ENCODE assay signal across 8 cellular contexts in the genomic region with DNA sequence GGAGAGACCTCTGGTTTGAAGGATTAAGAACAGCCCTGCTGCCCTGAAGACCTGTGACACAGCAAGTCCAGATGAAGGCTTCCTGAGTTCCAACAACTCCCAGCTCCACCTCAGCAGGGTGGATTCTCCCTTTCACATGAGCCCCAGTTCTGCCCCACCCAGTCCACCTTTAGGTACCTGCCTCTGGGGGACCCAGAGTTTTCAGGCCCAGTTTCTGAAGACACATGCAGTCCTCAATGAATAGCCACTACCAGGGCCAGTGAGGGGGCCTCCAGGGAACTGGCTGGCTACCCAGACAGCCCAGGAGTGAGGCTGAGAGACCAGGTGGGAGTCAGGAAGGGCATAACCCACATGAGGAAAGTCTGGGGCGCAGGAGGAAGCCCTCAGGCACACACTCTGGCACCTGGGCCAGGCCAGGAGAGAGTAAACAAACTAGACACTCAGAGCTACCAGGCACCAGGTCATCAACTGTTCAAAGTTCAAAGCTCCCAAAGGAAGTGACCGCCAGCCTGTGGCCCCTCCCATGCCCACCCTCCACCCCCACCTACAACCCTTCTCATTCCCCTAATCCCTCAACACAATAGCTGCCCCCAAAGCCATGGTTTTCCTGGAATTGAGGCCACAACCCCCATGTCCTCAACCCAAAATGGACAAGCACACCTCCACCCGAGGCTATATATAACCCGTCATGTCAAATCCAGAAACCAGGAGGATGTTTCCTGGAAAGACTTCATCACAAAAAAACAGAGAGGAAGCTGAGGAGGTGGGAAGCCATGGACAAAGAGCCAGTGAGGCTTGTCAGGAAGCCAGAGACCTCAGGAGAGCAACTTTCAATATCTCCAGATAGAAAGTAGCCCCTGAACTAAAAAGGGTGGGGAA. TPM values are rescaled to one million over a fixed set of nuclear protein-coding genes. Genes with fewer than 3 reads are reported as not detected.
DNase-seq lines count a peak whose midpoint lies in the region; ATAC-seq, FAIRE-seq and TF ChIP-seq lines count a peak whose summit lies in the region.

No MANE protein-coding gene starts in this region.

- H3K36me3 Mint-ChIP-seq in activated CD4-positive, alpha-beta T cell treated with anti-CD3 and anti-CD28 coated beads for 36 hours (ENCODE audit: low read depth) = no peaks in the 10 kb centered on the region

- no peak overlapping the region for H2AFZ ChIP-seq in HepG2 (ENCODE audit: low read length)

- in situ Hi-C loops in HepG2 (cut with HindIII; ENCODE audit: extremely low pct_ligation_motif_present, low pct_unique_long_range_greater_than_20kb) = no loop called here

- TF ChIP-seq RAD21 in HepG2 (CRISPR knock-in tag; IDR thresholded peaks at IDR 0.05) = no peak

- H4K20me1 ChIP-seq in HepG2 (ENCODE audit: insufficient read depth, low read length) = no peaks in the 10 kb centered on the region

- TF ChIP-seq CTCF in ascending aorta (IDR thresholded peaks at IDR 0.05) (no peak), HepG2 (CRISPR knock-in tag; IDR thresholded peaks at IDR 0.05) (no peak), testis (IDR thresholded peaks at IDR 0.05) (no peak)

- FAIRE-seq in HepG2 (lab: Jason Lieb, UNC) = peak; percentile 72

- H3K9ac ChIP-seq in HepG2 (ENCODE audit: insufficient read depth, low read depth, low read length) = peak overlapping the region; percentile 93

- POLR2A ChIA-PET in activated CD4-positive, alpha-beta T cell treated with anti-CD3 and anti-CD28 coated beads for 36 hours (lab: Charles Lee) = no interaction called here
- POLR2A ChIA-PET in HepG2 (lab: Yijun Ruan, JAX) = interaction anchor here (1.0 to 6.6 kb wide), 18 partner anchors 8 to 459 kb away, joined by 3 to 618 read pairs (median 6); a partner anchor contains a TSS

- peak overlapping the region; percentile 98 for H3K4me2 ChIP-seq in HepG2 (ENCODE audit: low read depth, low read length)

- no peaks in the 10 kb centered on the region for H3K9me3 ChIP-seq in ascending aorta
- H3K9me3 ChIP-seq in HepG2 (ENCODE audit: low read length) = no peaks in the 10 kb centered on the region
- H3K9me3 ChIP-seq in testis = no peaks in the 10 kb centered on the region

- H3K4me1 ChIP-seq in ascending aorta (peaks cover 12 to 30% of the 10 kb centered on the region in 2 donors), HepG2 (ENCODE audit: insufficient read depth, low read length) (peaks cover 37% of the 10 kb centered on the region), testis (peaks cover 40% of the 10 kb centered on the region)

- peak overlapping the region; percentile 23 for H3K4me3 Mint-ChIP-seq in activated CD4-positive, alpha-beta T cell treated with anti-CD3 and anti-CD28 coated beads for 36 hours

- H3K27me3 Mint-ChIP-seq in activated CD4-positive, alpha-beta T cell treated with anti-CD3 and anti-CD28 coated beads for 36 hours = no peaks in the 10 kb centered on the region

- no TSS peak for BruUV-seq in HepG2 (replicated peaks; lab: Mats Ljungman, UMichigan)

- no peaks in the 10 kb centered on the region for H3K9me3 Mint-ChIP-seq in activated CD4-positive, alpha-beta T cell treated with anti-CD3 and anti-CD28 coated beads for 36 hours (ENCODE audit: low read depth)

- H3K4me3 ChIP-seq in ascending aorta (peak overlapping the region in 1 of 2 donors; percentile 82), HepG2 (replicated peaks in 1 of 3; ENCODE audit: insufficient read depth in 1 of 3, low read depth in 2 of 3, low read length in 3 of 3) (peak overlapping the region; percentile 68 to 88 (median 86)), testis (no peak overlapping the region)

- no peaks in the 10 kb centered on the region for H3K27me3 ChIP-seq in ascending aorta
- H3K27me3 ChIP-seq in HepG2 (ENCODE audit: control insufficient read depth in 1 of 2, insufficient read depth in 2 of 2, low read length in 2 of 2) = no peaks in the 10 kb centered on the region; a peak in 1 of 5 replicates
- H3K27me3 ChIP-seq in testis = no peaks in the 10 kb centered on the region

- DNase-seq in activated CD4-positive, alpha-beta T cell treated with anti-CD3 and anti-CD28 coated beads for 36 hours = no peak
- no peak for DNase-seq in activated CD4-positive, alpha-beta T cell treated with anti-CD3 and anti-CD28 coated beads for 48 hours
- DNase-seq in ascending aorta (ENCODE audit: low spot score in 2 of 2) (peak in 1 of 2 donors; percentile 55), HepG2 (ENCODE audit: low spot score) (peak; percentile 92), testis (no peak), pons (ENCODE audit: low spot score) (no peak), DMS 273 (lab: John Stamatoyannopoulos, UW; ENCODE audit: unreplicated experiment) (no peak), NCI-H1694 treated with DMSO at 0.1 percent for 48 hours (lab: John Stamatoyannopoulos, UW) (no peak)

- TF ChIP-seq EP300 in HepG2 (IDR thresholded peaks at IDR 0.05; ENCODE audit: low read depth in 2 of 2, low read length in 2 of 2) = peak in 1 of 2 experiments; percentile 58; a peak in 2 of 4 replicates
- peak; percentile 24; the same call in 1 of the 2 replicates for TF ChIP-seq EP300 in HepG2 (CRISPR knock-in tag; IDR thresholded peaks at IDR 0.05; ENCODE audit: borderline replicate concordance)

- WGBS in HepG2 (ENCODE audit: low lambda C conversion rate) = 0% methylated on average over 3 of the region's 4 CpGs
- WGBS in testis, 2 donors = 69 to 83% methylated on average over 4 of the region's 4 CpGs

- no peak for ATAC-seq in activated CD4-positive, alpha-beta T cell treated with anti-CD3 and anti-CD28 coated beads for 36 hours
- ATAC-seq in HepG2 = peak; percentile 66

- peaks cover 39% of the 10 kb centered on the region for H3K79me2 ChIP-seq in HepG2 (ENCODE audit: insufficient read depth, low read length)

- peaks cover 28% of the 10 kb centered on the region for H3K4me1 Mint-ChIP-seq in activated CD4-positive, alpha-beta T cell treated with anti-CD3 and anti-CD28 coated beads for 36 hours

- no peak overlapping the region for H3K27ac Mint-ChIP-seq in activated CD4-positive, alpha-beta T cell treated with anti-CD3 and anti-CD28 coated beads for 36 hours

- peak; percentile 76 to 87 for TF ChIP-seq POLR2A in HepG2 (IDR thresholded peaks at IDR 0.05; ENCODE audit: insufficient read depth in 1 of 2, low read depth in 2 of 2, low read length in 2 of 2)
- no peak for TF ChIP-seq POLR2A in testis (IDR thresholded peaks at IDR 0.05)

- intact Hi-C loops in activated CD4-positive, alpha-beta T cell treated with anti-CD3 and anti-CD28 coated beads for 36 hours (cut with DNase I, micrococcal nuclease) = no loop called here
- intact Hi-C loops in ascending aorta (cut with DNase I) = no loop called here
- intact Hi-C loops in HepG2 (cut with micrococcal nuclease; ENCODE audit: unreplicated experiment) = loop anchor here (1.0 kb wide), 2 partner anchors 27 to 41 kb away; no protein-coding TSS in a partner anchor
- intact Hi-C loops in testis (cut with DNase I; ENCODE audit: low total_unique reads) = no loop called here

- H3K36me3 ChIP-seq in ascending aorta (no peaks in the 10 kb centered on the region), HepG2 (replicated peaks in 1 of 2; ENCODE audit: control insufficient read depth in 1 of 2, insufficient read depth in 2 of 2, low read length in 2 of 2) (no peaks in the 10 kb centered on the region), testis (ENCODE audit: low read depth, missing control alignments) (no peaks in the 10 kb centered on the region)

- CTCF ChIA-PET in activated CD4-positive, alpha-beta T cell treated with anti-CD3 and anti-CD28 coated beads for 36 hours (lab: Charles Lee) = interaction anchor here (0.6 to 10.0 kb wide), 12 partner anchors 15 to 390 kb away, joined by 3 to 300 read pairs (median 9); a partner anchor contains a TSS
- CTCF ChIA-PET in HepG2 (lab: Yijun Ruan, JAX; ENCODE audit: low intra/inter-chr PET ratio, low total read pairs) = interaction anchor here (0.9 kb wide), 1 partner anchor 29 kb away, joined by 3 read pairs; no protein-coding TSS in a partner anchor

- H3K27ac ChIP-seq in ascending aorta (peak overlapping the region; percentile 76 to 93), HepG2 (ENCODE audit: extremely low read length, insufficient read depth, low read length) (peak overlapping the region; percentile 98), testis (peak overlapping the region; percentile 77 to 82)

TF ChIP-seq in HepG2, 621 proteins besides CTCF, POLR2A, EP300 and RAD21 (continues in another document):
- TF ChIP-seq ADNP (CRISPR knock-in tag; IDR thresholded peaks at IDR 0.05) (no peak), FOXJ3 (CRISPR knock-in tag; IDR thresholded peaks at IDR 0.05; ENCODE audit: borderline replicate concordance) (no peak), SALL1 (CRISPR knock-in tag; IDR thresholded peaks at IDR 0.05) (peak; percentile 71)

RNA-seq across cellular contexts. Expression of a gene that starts 2.1 kb away (rescaled TPM):
- 10 to 100 TPM; 31.9 to 38.2 TPM for total RNA-seq in activated CD4-positive, alpha-beta T cell treated with anti-CD3 and anti-CD28 coated beads for 36 hours
- total RNA-seq in ascending aorta = 185 TPM
- total RNA-seq in HepG2 (2016; rRNA removed; fragmentation: Illumina TruSeq; extraction: Trizol) = 21.2 and 24.8 TPM in 2 replicates
- 4.9 and 7.5 TPM in 2 replicates for total RNA-seq in HepG2 (2016; cell fraction: cytosol; rRNA removed; fragmentation: Illumina TruSeq; extraction: Trizol; ENCODE audit: low read depth)
- 16.3 and 25.6 TPM in 2 replicates for total RNA-seq in HepG2 (2016; cell fraction: insoluble cytoplasmic fraction; rRNA removed; fragmentation: Illumina TruSeq; extraction: Trizol)
- 5.8 and 6.0 TPM in 2 replicates for total RNA-seq in HepG2 (2016; cell fraction: membrane; rRNA removed; fragmentation: Illumina TruSeq; extraction: Trizol)
- 24.8 and 30.3 TPM in 2 replicates for total RNA-seq in HepG2 (2016; cell fraction: nucleus; rRNA removed; fragmentation: Illumina TruSeq; extraction: Trizol)
- polyA plus RNA-seq in HepG2 (2011; rRNA removed) = 16.8 and 23.2 TPM in 2 replicates
- polyA plus RNA-seq in HepG2 (2011; cell fraction: cytosol; rRNA removed) = 8.3 and 9.6 TPM in 2 replicates
- polyA plus RNA-seq in HepG2 (2011; cell fraction: nucleus; rRNA removed) = 155 and 159 TPM in 2 replicates
- polyA plus RNA-seq in HepG2 (2012) = 42.0 and 44.5 TPM in 2 replicates
- polyA plus RNA-seq in HepG2 (2016; cell fraction: cytosol; fragmentation: Illumina TruSeq; extraction: Trizol; ENCODE audit: low read depth) = 0.96 and 1.4 TPM in 2 replicates
- polyA plus RNA-seq in HepG2 (2016; cell fraction: insoluble cytoplasmic fraction; fragmentation: Illumina TruSeq; extraction: Trizol; ENCODE audit: low read depth) = 16.0 and 20.4 TPM in 2 replicates
- polyA plus RNA-seq in HepG2 (2016; cell fraction: membrane; fragmentation: Illumina TruSeq; extraction: Trizol; ENCODE audit: low read depth) = 2.4 and 3.0 TPM in 2 replicates
- 72.8 and 77.7 TPM in 2 replicates for polyA plus RNA-seq in HepG2 (2016; cell fraction: nucleus; fragmentation: Illumina TruSeq; extraction: Trizol; ENCODE audit: insufficient read depth, low read depth)
- polyA minus RNA-seq in HepG2 (2011; rRNA and poly(A)+ RNA removed; ENCODE audit: low replicate concordance) = 39.4 and 67.1 TPM in 2 replicates
- polyA minus RNA-seq in HepG2 (2011; cell fraction: cytosol; rRNA and poly(A)+ RNA removed) = 13.7 and 17.4 TPM in 2 replicates
- polyA minus RNA-seq in HepG2 (2011; cell fraction: nucleus; rRNA and poly(A)+ RNA removed) = 65.8 and 83.4 TPM in 2 replicates
- 100 to 1,000 TPM in 1 of 2 donors, 10 to 100 TPM in 1; 91.1 to 154 TPM for total RNA-seq in testis
- polyA plus RNA-seq in testis (ENCODE audit: insufficient read depth, low read depth, low replicate concordance) = 89.1 TPM

Comparison
In these comparisons a context has a peak if more than half of its experiments do, and no peak if none do; other contexts are left out.
1. H3K4me3 ChIP-seq: peak in HepG2 (3 of 3); none in testis (0 of 2).
2. Peak in every context shown above with its lines, with median percentiles within 50 percentile points of each other: H3K27ac ChIP-seq.